23 cellular contexts compared by ENCODE assay signal in the genomic region with DNA sequence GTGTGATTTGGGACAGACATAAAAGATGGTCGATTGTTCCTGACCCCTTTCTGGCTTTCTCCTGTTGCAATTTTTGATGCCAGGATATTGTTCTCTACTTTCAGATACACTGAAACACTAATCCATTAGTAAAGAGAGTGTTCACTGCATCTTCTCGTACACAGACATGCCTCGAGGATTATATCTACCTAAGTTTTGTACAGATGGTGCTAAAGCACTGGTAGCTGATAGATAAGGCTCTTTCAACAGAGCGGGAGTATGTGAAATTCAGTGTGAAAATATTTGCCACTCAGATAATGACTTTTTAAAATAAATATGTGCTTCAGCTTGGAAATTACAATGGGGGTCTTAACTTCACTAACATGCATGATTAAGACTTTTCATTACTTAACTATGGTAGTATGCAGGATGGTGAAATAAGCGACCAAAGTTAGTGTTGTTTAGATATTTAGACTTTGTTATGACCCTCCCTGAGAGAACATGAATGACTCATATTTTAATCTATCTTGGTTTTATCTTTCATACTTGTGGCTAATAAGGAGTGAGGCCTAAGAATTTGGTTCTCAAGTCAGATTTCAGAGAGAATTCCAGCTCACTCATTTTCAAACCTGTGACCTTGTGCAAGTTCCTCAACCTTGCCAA.
DNase-seq lines count a peak whose midpoint lies in the region; ATAC-seq, FAIRE-seq and TF ChIP-seq lines count a peak whose summit lies in the region.
"Had no signal": no experiment of that assay in that cellular context is flagged by ENCODE, and none has a peak within 500 bp of the region (broad histone marks: within the 10 kb centered on the region; RNA-seq: fewer than 3 reads in every experiment).

No MANE protein-coding gene starts in this region.

- H3K27me3 ChIP-seq in bronchial epithelial cell (ENCODE audit: control insufficient read depth, insufficient read depth, low read length), result no peaks in the 10 kb centered on the region
- H3K27me3 ChIP-seq in hepatocyte, result no peaks in the 10 kb centered on the region
- H3K27me3 ChIP-seq: esophagus squamous epithelium, right lobe of liver had no signal

- H3K4me3 ChIP-seq in bronchial epithelial cell (ENCODE audit: low read depth, low read length) (no peak overlapping the region), hepatocyte (no peak overlapping the region)
- H3K4me3 ChIP-seq: esophagus squamous epithelium, HAP-1, lower lobe of right lung, right lobe of liver had no signal

- H3K4me1 ChIP-seq in hepatocyte (ENCODE audit: insufficient read depth), result peaks cover 3% of the 10 kb centered on the region
- H3K4me1 ChIP-seq: esophagus squamous epithelium, lower lobe of right lung, right lobe of liver had no signal

- H3K36me3 ChIP-seq in bronchial epithelial cell (ENCODE audit: control insufficient read depth, insufficient read depth, low read length), result no peaks in the 10 kb centered on the region
- no peaks in the 10 kb centered on the region for H3K36me3 ChIP-seq in hepatocyte (replicated peaks; ENCODE audit: insufficient read depth, low read depth)
- H3K36me3 ChIP-seq: esophagus squamous epithelium, HAP-1, lower lobe of right lung, right lobe of liver had no signal

- peak; percentile 58 for DNase-seq in NCI-H82 (lab: John Stamatoyannopoulos, UW)
- no peak for DNase-seq in NCI-H82 treated with DMSO at 0.1 percent for 48 hours (lab: John Stamatoyannopoulos, UW; ENCODE audit: unreplicated experiment)
- peak; percentile 80 for DNase-seq in bronchial epithelial cell (ENCODE audit: low read depth)
- no peak for DNase-seq in hepatocyte (ENCODE audit: low spot score)
- peak; percentile 7 for DNase-seq in urothelium cell line (ENCODE audit: low spot score)
- no peak for DNase-seq in T-helper 2 cell
- DNase-seq: 8988T; activated CD4-positive, alpha-beta T cell treated with anti-CD3 and anti-CD28 coated beads for 1 hour; C1 segment of cervical spinal cord; caudate nucleus; esophagus squamous epithelium; islet precursor cell; KG1; lower lobe of right lung; NCI-H1048; NCI-H2029; NCI-H446; NK-92 treated with Interleukin-12 subunit alpha and Interleukin-12 subunit beta, amount 100 ng/mL, for 24 hours; right lobe of liver had no signal

- no peaks in the 10 kb centered on the region for H3K9me2 ChIP-seq in hepatocyte (replicated peaks; ENCODE audit: insufficient read depth)

- no peaks in the 10 kb centered on the region for H4K20me1 ChIP-seq in hepatocyte (ENCODE audit: insufficient read depth, poor library complexity, severe bottlenecking)

- H3K4me2 ChIP-seq in hepatocyte, result peak overlapping the region; percentile 12

- no peak overlapping the region for H3K27ac ChIP-seq in hepatocyte
- H3K27ac ChIP-seq: esophagus squamous epithelium, lower lobe of right lung, right lobe of liver had no signal

- FAIRE-seq in bronchial epithelial cell (lab: Jason Lieb, UNC) (no peak), urothelium cell line (lab: Jason Lieb, UNC) (no peak)
- FAIRE-seq: G401.6 had no signal

- ATAC-seq in HG03280 (IDR thresholded peaks at IDR 0.05; ENCODE audit: unreplicated experiment), result no peak
- ATAC-seq in HG02885 (IDR thresholded peaks at IDR 0.05; ENCODE audit: poor library complexity, unreplicated experiment), result no peak
- ATAC-seq: lower lobe of right lung, right lobe of liver had no signal

- WGBS in hepatocyte (ENCODE audit: low lambda C conversion rate, missing lambda C conversion rate), result 46% methylated on average over 5 of the region's 5 CpGs

- H2AFZ ChIP-seq in hepatocyte, result no peak overlapping the region

- H3K9me3 ChIP-seq in hepatocyte (ENCODE audit: low read depth), result no peaks in the 10 kb centered on the region
- H3K9me3 ChIP-seq: esophagus squamous epithelium, HAP-1, lower lobe of right lung, right lobe of liver had no signal

- TF ChIP-seq CTCF in bronchial epithelial cell (IDR thresholded peaks at IDR 0.05; ENCODE audit: insufficient read depth, low read length, severe bottlenecking), result no peak
- no peak for TF ChIP-seq CTCF in hepatocyte (IDR thresholded peaks at IDR 0.05; ENCODE audit: poor library complexity)

- H3K79me2 ChIP-seq in hepatocyte, result no peaks in the 10 kb centered on the region

Comparison
In these comparisons a context has a peak if more than half of its experiments do, and no peak if none do; other contexts are left out.
1. DNase-seq: peak in NCI-H82 (single experiment), bronchial epithelial cell (single experiment) and urothelium cell line (single experiment); none in NCI-H82 treated with DMSO at 0.1 percent for 48 hours (single experiment), hepatocyte (single experiment) and T-helper 2 cell (0 of 5).